Comparison of ENCODE assay signal across 1 cellular context in the genomic region with DNA sequence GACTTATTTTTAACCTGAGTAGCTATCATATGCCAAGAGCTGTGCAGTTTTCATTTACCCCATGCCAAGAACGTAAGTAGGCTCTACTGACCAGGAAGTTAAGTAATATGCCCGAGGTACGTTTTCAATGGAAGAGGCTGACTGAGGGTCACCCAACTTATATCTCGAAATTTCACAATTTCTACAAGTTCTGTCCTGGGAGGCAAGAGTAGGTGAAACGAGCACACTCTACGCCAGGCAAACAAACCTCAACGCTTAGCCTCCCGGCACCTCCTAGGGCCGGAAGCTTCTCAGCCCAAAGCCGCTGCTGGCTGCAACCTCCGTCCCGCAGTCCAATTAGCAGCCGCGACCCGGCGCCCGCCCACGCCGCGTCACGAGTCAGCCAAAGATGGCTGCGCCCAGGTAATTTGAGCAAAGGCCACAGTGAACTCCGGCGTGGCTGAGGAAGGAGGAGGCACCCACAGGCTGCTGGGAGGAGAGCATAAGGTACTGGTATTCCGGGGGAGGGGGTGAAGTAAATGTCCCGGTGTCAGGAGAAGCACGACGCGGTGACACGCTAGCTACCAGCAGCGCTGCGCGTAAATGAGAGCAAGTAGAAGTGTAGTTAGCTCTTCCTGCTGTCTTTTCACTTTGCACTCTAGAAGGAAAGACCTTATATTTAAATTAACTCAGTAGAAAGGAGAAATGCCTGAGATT.
TF ChIP-seq lines count a peak whose summit lies in the region.

TSS of gene TMEM126A (plus strand) at position 364 of the 696 bp plus-strand sequence. CDS start 2,289 bp downstream, outside the sequence.

TF ChIP-seq in K562, 482 proteins besides CTCF, POLR2A, EP300 and RAD21 (continued from another document and continues in another):
- no peak for TF ChIP-seq PATZ1 (CRISPR knock-in tag; IDR thresholded peaks at IDR 0.05; ENCODE audit: borderline replicate concordance)
- no peak for TF ChIP-seq ZNF354B (CRISPR knock-in tag; IDR thresholded peaks at IDR 0.05)
- TF ChIP-seq SRF (CRISPR knock-in tag; IDR thresholded peaks at IDR 0.05) = peak in 1 of 2 experiments; percentile 83; a peak in 2 of 4 replicates
- no peak for TF ChIP-seq NCOA1 (IDR thresholded peaks at IDR 0.05; ENCODE audit: low read depth)
- no peak for TF ChIP-seq NFE2L1 (tag; IDR thresholded peaks at IDR 0.05; ENCODE audit: borderline replicate concordance, low read depth)
- no peak for TF ChIP-seq LEF1 (IDR thresholded peaks at IDR 0.05)
- TF ChIP-seq ESRRA (IDR thresholded peaks at IDR 0.05; ENCODE audit: borderline replicate concordance, low read depth) = peak; percentile 85
- TF ChIP-seq ZNF134 (CRISPR knock-in tag; conservative IDR thresholded peaks at IDR 0.05) = no peak
- no peak for TF ChIP-seq NCOA4 (IDR thresholded peaks at IDR 0.05; ENCODE audit: partially characterized antibody)
- peak; percentile 86 for TF ChIP-seq GABPA (tag; conservative IDR thresholded peaks at IDR 0.05; ENCODE audit: low read depth)
- TF ChIP-seq ZNF766 (CRISPR knock-in tag; conservative IDR thresholded peaks at IDR 0.05) = peak; percentile 74
- no peak for TF ChIP-seq PURB (CRISPR knock-in tag; IDR thresholded peaks at IDR 0.05; ENCODE audit: low read depth)
- TF ChIP-seq SIN3A (IDR thresholded peaks at IDR 0.05; ENCODE audit: borderline replicate concordance in 2 of 2, control insufficient read depth in 1 of 2, low read depth in 2 of 2, low read length in 2 of 2) = peak in 1 of 2 experiments; percentile 58; a peak in 1 of 4 replicates
- peak; percentile 56; the same call in 1 of the 2 replicates for TF ChIP-seq NBN (IDR thresholded peaks at IDR 0.05; ENCODE audit: low read depth)
- peak; percentile 39; the same call in 1 of the 2 replicates for TF ChIP-seq BHLHE40 (IDR thresholded peaks at IDR 0.05; ENCODE audit: low read length)
- TF ChIP-seq BRD9 (IDR thresholded peaks at IDR 0.05; ENCODE audit: low read depth, partially characterized antibody) = no peak
- no peak for TF ChIP-seq ZNF668 (CRISPR knock-in tag; IDR thresholded peaks at IDR 0.05)
- peak; percentile 89 for TF ChIP-seq CREM (IDR thresholded peaks at IDR 0.05; ENCODE audit: low read depth)
- peak; percentile 95 for TF ChIP-seq RBFOX2 (IDR thresholded peaks at IDR 0.05; ENCODE audit: low read depth, low read length)
- TF ChIP-seq RBM15 (IDR thresholded peaks at IDR 0.05; ENCODE audit: insufficient read depth, low read length) = no peak
- TF ChIP-seq, protein P1, sequence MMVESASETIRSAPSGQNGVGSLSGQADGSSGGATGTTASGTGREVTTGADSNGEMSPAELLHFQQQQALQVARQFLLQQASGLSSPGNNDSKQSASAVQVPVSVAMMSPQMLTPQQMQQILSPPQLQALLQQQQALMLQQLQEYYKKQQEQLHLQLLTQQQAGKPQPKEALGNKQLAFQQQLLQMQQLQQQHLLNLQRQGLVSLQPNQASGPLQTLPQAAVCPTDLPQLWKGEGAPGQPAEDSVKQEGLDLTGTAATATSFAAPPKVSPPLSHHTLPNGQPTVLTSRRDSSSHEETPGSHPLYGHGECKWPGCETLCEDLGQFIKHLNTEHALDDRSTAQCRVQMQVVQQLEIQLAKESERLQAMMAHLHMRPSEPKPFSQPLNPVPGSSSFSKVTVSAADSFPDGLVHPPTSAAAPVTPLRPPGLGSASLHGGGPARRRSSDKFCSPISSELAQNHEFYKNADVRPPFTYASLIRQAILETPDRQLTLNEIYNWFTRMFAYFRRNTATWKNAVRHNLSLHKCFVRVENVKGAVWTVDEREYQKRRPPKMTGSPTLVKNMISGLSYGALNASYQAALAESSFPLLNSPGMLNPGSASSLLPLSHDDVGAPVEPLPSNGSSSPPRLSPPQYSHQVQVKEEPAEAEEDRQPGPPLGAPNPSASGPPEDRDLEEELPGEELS (CRISPR knock-in tag; IDR thresholded peaks at IDR 0.05; ENCODE audit: borderline replicate concordance) = no peak; the same call in 1 of the 2 replicates
- peak; percentile 11; the same call in 1 of the 2 replicates for TF ChIP-seq CC2D1A (IDR thresholded peaks at IDR 0.05)
- TF ChIP-seq TFE3 (CRISPR knock-in tag; IDR thresholded peaks at IDR 0.05) = peak; percentile 44
- TF ChIP-seq STAT5B (CRISPR knock-in tag; IDR thresholded peaks at IDR 0.05) = no peak
- no peak for TF ChIP-seq CREBBP (IDR thresholded peaks at IDR 0.05; ENCODE audit: low read depth, low read length)
- TF ChIP-seq TBL1XR1 (IDR thresholded peaks at IDR 0.05; ENCODE audit: low read length in 2 of 2) = peak in 1 of 2 experiments; percentile 46; a peak in 1 of 4 replicates
- no peak for TF ChIP-seq ZNF232 (CRISPR knock-in tag; IDR thresholded peaks at IDR 0.05)
- TF ChIP-seq EGR1 (conservative IDR thresholded peaks at IDR 0.05) = peak; percentile 97
- TF ChIP-seq GTF2A2 (tag; IDR thresholded peaks at IDR 0.05) = no peak
- TF ChIP-seq XRCC5 (IDR thresholded peaks at IDR 0.05; ENCODE audit: low read depth, low read length) = 0 out of 2 replicates have a peak, but pooled peaks have one; percentile 42
- TF ChIP-seq THAP7 (CRISPR knock-in tag; IDR thresholded peaks at IDR 0.05) = 0 out of 2 replicates have a peak, but pooled peaks have one; percentile 43
- TF ChIP-seq ZNF431 (CRISPR knock-in tag; IDR thresholded peaks at IDR 0.05) = peak; percentile 64
- TF ChIP-seq ZNF124 (CRISPR knock-in tag; IDR thresholded peaks at IDR 0.05) = no peak
- 0 out of 2 replicates have a peak, but pooled peaks have one; percentile 34 for TF ChIP-seq ZBTB17 (CRISPR knock-in tag; IDR thresholded peaks at IDR 0.05)
- no peak for TF ChIP-seq ZFPM2 (CRISPR knock-in tag; IDR thresholded peaks at IDR 0.05)
- no peak for TF ChIP-seq PCBP2 (IDR thresholded peaks at IDR 0.05; ENCODE audit: low read depth, low read length, poor library complexity, severe bottlenecking)
- no peak for TF ChIP-seq PBX2 (CRISPR knock-in tag; IDR thresholded peaks at IDR 0.05; ENCODE audit: low read depth)
- TF ChIP-seq PBX2 (tag; conservative IDR thresholded peaks at IDR 0.05; ENCODE audit: low read depth) = no peak
- no peak for TF ChIP-seq U2AF1 (optimal IDR thresholded peaks at IDR 0.05; ENCODE audit: low read depth, low read length)
- TF ChIP-seq MYBL2 (IDR thresholded peaks at IDR 0.05; ENCODE audit: low read depth) = no peak
- no peak for TF ChIP-seq MYBL2 (CRISPR knock-in tag; IDR thresholded peaks at IDR 0.05; ENCODE audit: borderline replicate concordance)
- 0 out of 2 replicates have a peak, but pooled peaks have one; percentile 19 for TF ChIP-seq FOXP1 (CRISPR knock-in tag; IDR thresholded peaks at IDR 0.05)
- TF ChIP-seq SMAD3 (CRISPR knock-in tag; conservative IDR thresholded peaks at IDR 0.05) = no peak
- no peak for TF ChIP-seq CBX1 (IDR thresholded peaks at IDR 0.05; ENCODE audit: low read depth)
- TF ChIP-seq SIRT6 (IDR thresholded peaks at IDR 0.05; ENCODE audit: low read depth, low read length) = no peak
- TF ChIP-seq HDAC2 (IDR thresholded peaks at IDR 0.05) = peak; percentile 77
- TF ChIP-seq, protein P2, sequence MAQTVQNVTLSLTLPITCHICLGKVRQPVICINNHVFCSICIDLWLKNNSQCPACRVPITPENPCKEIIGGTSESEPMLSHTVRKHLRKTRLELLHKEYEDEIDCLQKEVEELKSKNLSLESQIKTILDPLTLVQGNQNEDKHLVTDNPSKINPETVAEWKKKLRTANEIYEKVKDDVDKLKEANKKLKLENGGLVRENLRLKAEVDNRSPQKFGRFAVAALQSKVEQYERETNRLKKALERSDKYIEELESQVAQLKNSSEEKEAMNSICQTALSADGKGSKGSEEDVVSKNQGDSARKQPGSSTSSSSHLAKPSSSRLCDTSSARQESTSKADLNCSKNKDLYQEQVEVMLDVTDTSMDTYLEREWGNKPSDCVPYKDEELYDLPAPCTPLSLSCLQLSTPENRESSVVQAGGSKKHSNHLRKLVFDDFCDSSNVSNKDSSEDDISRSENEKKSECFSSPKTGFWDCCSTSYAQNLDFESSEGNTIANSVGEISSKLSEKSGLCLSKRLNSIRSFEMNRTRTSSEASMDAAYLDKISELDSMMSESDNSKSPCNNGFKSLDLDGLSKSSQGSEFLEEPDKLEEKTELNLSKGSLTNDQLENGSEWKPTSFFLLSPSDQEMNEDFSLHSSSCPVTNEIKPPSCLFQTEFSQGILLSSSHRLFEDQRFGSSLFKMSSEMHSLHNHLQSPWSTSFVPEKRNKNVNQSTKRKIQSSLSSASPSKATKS (CRISPR knock-in tag; IDR thresholded peaks at IDR 0.05) = no peak
- TF ChIP-seq CBX3 (IDR thresholded peaks at IDR 0.05; ENCODE audit: borderline replicate concordance in 1 of 2, low read length in 2 of 2) = no peak; a peak in 1 of 3 replicates
- TF ChIP-seq E2F3 (CRISPR knock-in tag; IDR thresholded peaks at IDR 0.05) = peak; percentile 71; the same call in 1 of the 2 replicates
- peak; percentile 92 for TF ChIP-seq POLR2B (IDR thresholded peaks at IDR 0.05; ENCODE audit: low read depth, partially characterized antibody)
- no peak for TF ChIP-seq ETV6 (IDR thresholded peaks at IDR 0.05; ENCODE audit: borderline replicate concordance in 1 of 2, low read depth in 2 of 2, low read length in 1 of 2)
- TF ChIP-seq ETV6 (CRISPR knock-in tag; IDR thresholded peaks at IDR 0.05; ENCODE audit: borderline replicate concordance) = no peak
- no peak for TF ChIP-seq IRF1 (CRISPR knock-in tag; IDR thresholded peaks at IDR 0.05; ENCODE audit: borderline replicate concordance)
- peak; percentile 95 for TF ChIP-seq ETV1 (tag; conservative IDR thresholded peaks at IDR 0.05; ENCODE audit: low read depth)
